In the genomic region with DNA sequence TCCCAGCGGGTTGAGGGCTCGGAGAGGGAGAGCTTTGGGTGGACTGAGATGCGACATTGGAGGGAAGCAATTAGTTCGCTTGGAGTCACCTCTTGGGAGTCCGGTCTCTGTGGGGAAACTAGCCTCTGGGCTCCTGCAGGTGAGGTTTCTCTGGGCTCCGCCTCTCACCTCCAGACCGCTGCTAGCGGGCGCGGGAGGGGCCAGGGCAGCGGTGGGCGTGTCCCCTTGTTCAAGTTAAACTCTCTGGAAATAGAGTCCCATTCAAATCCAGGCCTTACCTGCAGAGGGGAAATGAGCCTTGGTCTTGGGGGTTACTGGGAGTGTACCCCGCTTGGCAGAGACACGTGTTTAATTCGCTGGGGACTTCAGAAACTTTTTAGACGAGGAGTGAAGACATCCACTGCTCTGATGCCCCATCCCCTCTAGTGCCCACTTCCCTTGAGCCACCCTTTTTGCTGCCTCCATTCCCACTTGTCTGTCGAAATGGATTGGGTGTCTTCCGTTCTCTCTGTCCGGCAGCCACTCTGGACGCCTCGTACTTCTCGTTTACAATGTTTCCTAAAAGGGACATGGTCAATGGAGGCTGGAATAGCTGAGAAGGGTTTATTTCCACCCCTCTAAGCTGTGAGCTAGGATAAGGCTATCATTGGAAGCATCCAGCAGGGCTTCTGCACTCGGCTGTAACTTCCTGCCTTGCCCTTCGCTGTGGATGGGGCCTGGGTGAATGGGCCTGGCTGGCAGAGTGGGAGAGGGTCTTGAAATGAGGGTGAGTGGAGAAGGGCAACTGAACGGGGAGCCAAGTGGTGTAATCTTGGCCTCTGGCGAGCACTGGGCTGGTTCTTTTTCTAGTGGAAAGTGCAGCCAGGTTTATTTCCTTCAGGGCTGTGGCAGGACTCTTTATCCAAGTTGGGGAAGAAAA, we compare ENCODE assay signal across 8 cellular contexts. TPM values are rescaled to one million over a fixed set of nuclear protein-coding genes. Genes with fewer than 3 reads are reported as not detected.
DNase-seq lines count a peak whose midpoint lies in the region; ATAC-seq, FAIRE-seq and TF ChIP-seq lines count a peak whose summit lies in the region.

No MANE protein-coding gene starts in this region.

- H3K9ac ChIP-seq in keratinocyte (ENCODE audit: control insufficient read depth, extremely low read depth, insufficient read depth, low read length) (peak overlapping the region; percentile 65), subcutaneous abdominal adipose tissue (ENCODE audit: low read length in 5 of 5) (peak overlapping the region; percentile 58 to 93 (median 83))

- no peaks in the 10 kb centered on the region for H3K9me1 ChIP-seq in keratinocyte (ENCODE audit: control insufficient read depth, extremely low read depth, insufficient read depth, low read length)

- H4K20me1 ChIP-seq in keratinocyte (ENCODE audit: control insufficient read depth, extremely low read depth, insufficient read depth, low read length) = no peaks in the 10 kb centered on the region

- no peak overlapping the region for H3K27ac Mint-ChIP-seq in natural killer cell treated with Interleukin-12 subunit alpha and Interleukin-12 subunit beta and Interleukin-15 and Interleukin-18, amount 100 ng/mL, for 72 hours
- H3K27ac Mint-ChIP-seq in natural killer cell = no peak overlapping the region

- TF ChIP-seq CTCF in natural killer cell (IDR thresholded peaks at IDR 0.05) (no peak), keratinocyte (optimal IDR thresholded peaks at IDR 0.05 in 1 of 3, IDR thresholded peaks at IDR 0.05 in 1 of 3, conservative IDR thresholded peaks at IDR 0.05 in 1 of 3; ENCODE audit: extremely low read depth in 1 of 3, insufficient read depth in 2 of 3, low read length in 3 of 3) (no peak)

- dilution Hi-C loops in keratinocyte (cut with MboI; ENCODE audit: extremely low pct_ligation_motif_present, low sequenced_read_pairs) = no loop called here

- no peaks in the 10 kb centered on the region for H3K4me1 Mint-ChIP-seq in natural killer cell treated with Interleukin-12 subunit alpha and Interleukin-12 subunit beta and Interleukin-15 and Interleukin-18, amount 100 ng/mL, for 72 hours (ENCODE audit: low read depth in 2 of 2)
- peaks cover 4 to 5% of the 10 kb centered on the region in 2 donors for H3K4me1 Mint-ChIP-seq in natural killer cell

- H3K36me3 ChIP-seq in keratinocyte (ENCODE audit: control insufficient read depth in 2 of 2, extremely low read depth in 1 of 2, insufficient read depth in 2 of 2, low read length in 2 of 2) = no peaks in the 10 kb centered on the region
- H3K36me3 ChIP-seq in subcutaneous abdominal adipose tissue (ENCODE audit: control insufficient read depth in 5 of 5, insufficient read depth in 5 of 5, low read length in 5 of 5) = no peaks in the 10 kb centered on the region

- intact Hi-C loops in natural killer cell (cut with micrococcal nuclease) = no loop called here

- H3K4me1 ChIP-seq in keratinocyte (ENCODE audit: control insufficient read depth, extremely low read depth, insufficient read depth, low read length) = peaks cover 2% of the 10 kb centered on the region
- peaks cover 0 to 66% (median 37%) of the 10 kb centered on the region in 5 donors for H3K4me1 ChIP-seq in subcutaneous abdominal adipose tissue (ENCODE audit: control insufficient read depth in 5 of 5, insufficient read depth in 5 of 5, low read length in 5 of 5)

- H3K27me3 ChIP-seq in keratinocyte (ENCODE audit: control insufficient read depth, extremely low read depth, insufficient read depth, low read length) (no peaks in the 10 kb centered on the region), subcutaneous abdominal adipose tissue (ENCODE audit: control insufficient read depth in 5 of 5, insufficient read depth in 4 of 5, low read length in 5 of 5) (no peaks in the 10 kb centered on the region)

- H3K4me3 ChIP-seq in keratinocyte (ENCODE audit: control insufficient read depth in 2 of 3, extremely low read depth in 1 of 3, insufficient read depth in 2 of 3, low read depth in 1 of 3, low read length in 3 of 3) (peak overlapping the region; percentile 68 to 94 (median 86)), subcutaneous abdominal adipose tissue (ENCODE audit: low read depth in 1 of 5, low read length in 5 of 5) (peak overlapping the region; percentile 74 to 94 (median 83))

- H3K4me2 ChIP-seq in keratinocyte (ENCODE audit: control insufficient read depth, extremely low read depth, insufficient read depth, low read depth, low read length) = peak overlapping the region; percentile 87

- H2AFZ ChIP-seq in keratinocyte (ENCODE audit: control insufficient read depth, low read length) = peak overlapping the region; percentile 96

- no peaks in the 10 kb centered on the region for H3K9me3 Mint-ChIP-seq in natural killer cell treated with Interleukin-12 subunit alpha and Interleukin-12 subunit beta and Interleukin-15 and Interleukin-18, amount 100 ng/mL, for 72 hours
- H3K9me3 Mint-ChIP-seq in natural killer cell = peaks cover 0 to 3% of the 10 kb centered on the region in 2 donors

- H3K36me3 Mint-ChIP-seq in natural killer cell treated with Interleukin-12 subunit alpha and Interleukin-12 subunit beta and Interleukin-15 and Interleukin-18, amount 100 ng/mL, for 72 hours = no peaks in the 10 kb centered on the region
- H3K36me3 Mint-ChIP-seq in natural killer cell = no peaks in the 10 kb centered on the region

- no peak for ATAC-seq in natural killer cell treated with Interleukin-12 subunit alpha and Interleukin-12 subunit beta and Interleukin-15 and Interleukin-18, amount 100 ng/mL, for 72 hours
- ATAC-seq in natural killer cell = no peak
- ATAC-seq in GM21619 (IDR thresholded peaks at IDR 0.05; ENCODE audit: unreplicated experiment) = no peak

- peak overlapping the region; percentile 8 for H3K4me3 Mint-ChIP-seq in natural killer cell treated with Interleukin-12 subunit alpha and Interleukin-12 subunit beta and Interleukin-15 and Interleukin-18, amount 100 ng/mL, for 72 hours
- H3K4me3 Mint-ChIP-seq in natural killer cell = no peak overlapping the region

- no peaks in the 10 kb centered on the region for H3K79me2 ChIP-seq in keratinocyte (ENCODE audit: control insufficient read depth, insufficient read depth, low read length)

- H3K27ac ChIP-seq in keratinocyte (ENCODE audit: control insufficient read depth, insufficient read depth, low read length) = no peak overlapping the region
- peak overlapping the region; percentile 85 for H3K27ac ChIP-seq in subcutaneous abdominal adipose tissue (ENCODE audit: low read depth, low read length)

- peak; percentile 34 for FAIRE-seq in keratinocyte (lab: Jason Lieb, UNC)

- H3K9me3 ChIP-seq in keratinocyte (ENCODE audit: control insufficient read depth, low read depth, low read length) (no peaks in the 10 kb centered on the region), subcutaneous abdominal adipose tissue (ENCODE audit: control insufficient read depth in 5 of 5, low read length in 5 of 5) (no peaks in the 10 kb centered on the region)

- no peak for DNase-seq in natural killer cell treated with Interleukin-12 subunit alpha and Interleukin-12 subunit beta and Interleukin-15 and Interleukin-18, amount 100 ng/mL, for 72 hours (ENCODE audit: low spot score)
- DNase-seq in natural killer cell = no peak
- peak; percentile 30 for DNase-seq in astrocyte of the hippocampus (ENCODE audit: low read depth, low spot score)
- DNase-seq in keratinocyte (ENCODE audit: low read depth, low spot score) = no peak
- no peak for DNase-seq in DMS79 (lab: John Stamatoyannopoulos, UW)
- no peak for DNase-seq in hepatic stellate cell (ENCODE audit: low spot score)

- H3K27me3 Mint-ChIP-seq in natural killer cell treated with Interleukin-12 subunit alpha and Interleukin-12 subunit beta and Interleukin-15 and Interleukin-18, amount 100 ng/mL, for 72 hours = peaks cover 32 to 37% of the 10 kb centered on the region in 2 donors
- peaks cover 37 to 50% of the 10 kb centered on the region in 2 donors for H3K27me3 Mint-ChIP-seq in natural killer cell (ENCODE audit: low read depth in 2 of 2)

RNA-seq across cellular contexts. Expression of gene MITF, which starts 1.1 kb away (rescaled TPM):
- under 1 TPM in 1 of 2 donors, not detected in 1; 0.28 TPM for total RNA-seq in natural killer cell treated with Interleukin-12 subunit alpha and Interleukin-12 subunit beta and Interleukin-15 and Interleukin-18, amount 100 ng/mL, for 72 hours
- 1 to 10 TPM in 1 of 3 donors, under 1 TPM in 2; 0.23 to 1.5 (median 0.54) TPM for total RNA-seq in natural killer cell
- 2.7 to 5.8 TPM (median 2.9 TPM) in 3 replicates for polyA plus RNA-seq in keratinocyte
- polyA plus RNA-seq in keratinocyte (2011; ENCODE audit: low read depth) = 14.9 TPM
- polyA plus RNA-seq in keratinocyte (2011; cell fraction: cytosol; rRNA removed) = 3.9 and 4.6 TPM in 2 replicates
- 6.1 and 7.0 TPM in 2 replicates for polyA plus RNA-seq in keratinocyte (2011; cell fraction: nucleus; rRNA removed)
- polyA plus RNA-seq in keratinocyte (2012; ENCODE audit: low replicate concordance) = 1.8 and 2.4 TPM in 2 replicates
- 8.0 to 26.5 TPM (median 12.1 TPM) in 3 replicates for polyA minus RNA-seq in keratinocyte
- 3.6 TPM for polyA minus RNA-seq in keratinocyte (2011; cell fraction: cytosol; rRNA and poly(A)+ RNA removed)
- 7.4 and 12.3 TPM in 2 replicates for polyA minus RNA-seq in keratinocyte (2011; cell fraction: nucleus; rRNA and poly(A)+ RNA removed)
